ENCODE assay signal across 8 cellular contexts in genomic region chr11:57459112-57460016, GRCh38. TPM values are rescaled to one million over a fixed set of nuclear protein-coding genes. Genes with fewer than 3 reads are reported as not detected.
A peak's percentile ranks its signal among the peaks of the same experiment; 100 is the strongest.
DNase-seq lines count a peak whose midpoint lies in the region; ATAC-seq and TF ChIP-seq lines count a peak whose summit lies in the region.

No MANE protein-coding gene starts in this region.

- no peaks in the 10 kb centered on the region for H3K9me3 ChIP-seq in SK-N-MC (ENCODE audit: low read depth, low read length)

- H3K27me3 Mint-ChIP-seq in dendritic cell treated with granulocyte-macrophage colony-stimulating factor and Interleukin-4, amounts not matched to agents 40 ng/mL and 50 ng/mL, for 4 days = peaks cover 56% of the 10 kb centered on the region
- peaks cover 26 to 45% of the 10 kb centered on the region in 2 donors for H3K27me3 Mint-ChIP-seq in natural killer cell treated with Interleukin-12 subunit alpha and Interleukin-12 subunit beta and Interleukin-15 and Interleukin-18, amount 100 ng/mL, for 72 hours

- no peak for TF ChIP-seq CTCF in GM10266 (IDR thresholded peaks at IDR 0.05; ENCODE audit: control insufficient read depth, insufficient read depth, low read depth, missing control alignments)

- H3K9me3 Mint-ChIP-seq in dendritic cell treated with granulocyte-macrophage colony-stimulating factor and Interleukin-4, amounts not matched to agents 40 ng/mL and 50 ng/mL, for 4 days = no peaks in the 10 kb centered on the region
- no peaks in the 10 kb centered on the region for H3K9me3 Mint-ChIP-seq in natural killer cell treated with Interleukin-12 subunit alpha and Interleukin-12 subunit beta and Interleukin-15 and Interleukin-18, amount 100 ng/mL, for 72 hours

- intact Hi-C loops in dendritic cell treated with granulocyte-macrophage colony-stimulating factor and Interleukin-4, amounts not matched to agents 40 ng/mL and 50 ng/mL, for 4 days (cut with micrococcal nuclease) = loop anchor here (2.0 to 5.0 kb wide), 3 partner anchors 23 to 185 kb away; no protein-coding TSS in a partner anchor

- H3K36me3 ChIP-seq in SK-N-MC (ENCODE audit: insufficient read depth, low read length) = no peaks in the 10 kb centered on the region

- DNase-seq in DMS53 (lab: John Stamatoyannopoulos, UW) = peak; percentile 43
- DNase-seq in DMS53 treated with DMSO at 0.1 percent for 48 hours (lab: John Stamatoyannopoulos, UW; ENCODE audit: unreplicated experiment) = no peak
- no peak for DNase-seq in SK-N-MC (ENCODE audit: low read depth, low spot score)
- no peak for DNase-seq in natural killer cell treated with Interleukin-12 subunit alpha and Interleukin-12 subunit beta and Interleukin-15 and Interleukin-18, amount 100 ng/mL, for 72 hours (ENCODE audit: low spot score)
- DNase-seq in NCI-H345 treated with DMSO at 0.1 percent for 48 hours (lab: John Stamatoyannopoulos, UW; ENCODE audit: unreplicated experiment) = no peak
- no peak for DNase-seq in GM10266 (ENCODE audit: extremely low spot score)
- no peak for DNase-seq in NOMO-1 treated with dmso at 0.1 percent for 144 hours (lab: John Stamatoyannopoulos, UW; ENCODE audit: unreplicated experiment)

- peak overlapping the region; percentile 87 for H3K4me3 ChIP-seq in SK-N-MC

- no peaks in the 10 kb centered on the region for H3K36me3 Mint-ChIP-seq in dendritic cell treated with granulocyte-macrophage colony-stimulating factor and Interleukin-4, amounts not matched to agents 40 ng/mL and 50 ng/mL, for 4 days (ENCODE audit: low read depth)
- H3K36me3 Mint-ChIP-seq in natural killer cell treated with Interleukin-12 subunit alpha and Interleukin-12 subunit beta and Interleukin-15 and Interleukin-18, amount 100 ng/mL, for 72 hours = no peaks in the 10 kb centered on the region

- H3K4me1 Mint-ChIP-seq in dendritic cell treated with granulocyte-macrophage colony-stimulating factor and Interleukin-4, amounts not matched to agents 40 ng/mL and 50 ng/mL, for 4 days (ENCODE audit: low read depth) = peaks cover 38% of the 10 kb centered on the region
- H3K4me1 Mint-ChIP-seq in natural killer cell treated with Interleukin-12 subunit alpha and Interleukin-12 subunit beta and Interleukin-15 and Interleukin-18, amount 100 ng/mL, for 72 hours (ENCODE audit: low read depth in 2 of 2) = peaks cover 37% of the 10 kb centered on the region in 2 donors

- no peak overlapping the region for H3K9ac ChIP-seq in SK-N-MC (ENCODE audit: insufficient read length)

- H3K27ac Mint-ChIP-seq in dendritic cell treated with granulocyte-macrophage colony-stimulating factor and Interleukin-4, amounts not matched to agents 40 ng/mL and 50 ng/mL, for 4 days = no peak overlapping the region
- H3K27ac Mint-ChIP-seq in natural killer cell treated with Interleukin-12 subunit alpha and Interleukin-12 subunit beta and Interleukin-15 and Interleukin-18, amount 100 ng/mL, for 72 hours = peak overlapping the region in 1 of 2 donors; percentile 47

- H3K4me3 Mint-ChIP-seq in dendritic cell treated with granulocyte-macrophage colony-stimulating factor and Interleukin-4, amounts not matched to agents 40 ng/mL and 50 ng/mL, for 4 days = peak overlapping the region; percentile 73
- peak overlapping the region; percentile 88 for H3K4me3 Mint-ChIP-seq in natural killer cell treated with Interleukin-12 subunit alpha and Interleukin-12 subunit beta and Interleukin-15 and Interleukin-18, amount 100 ng/mL, for 72 hours

- ATAC-seq in natural killer cell treated with Interleukin-12 subunit alpha and Interleukin-12 subunit beta and Interleukin-15 and Interleukin-18, amount 100 ng/mL, for 72 hours = peak; percentile 27 to 43

- no peak overlapping the region for H3K27ac ChIP-seq in SK-N-MC

RNA-seq across cellular contexts. Expression of gene RTN4RL2, which starts 1.0 kb away (rescaled TPM):
- total RNA-seq in natural killer cell treated with Interleukin-12 subunit alpha and Interleukin-12 subunit beta and Interleukin-15 and Interleukin-18, amount 100 ng/mL, for 72 hours = not detected

RNA-seq across cellular contexts. Expression of gene SLC43A3, which starts 32.4 kb away (rescaled TPM):
- 100 to 1,000 TPM in 1 of 2 donors, 10 to 100 TPM in 1; 86.9 to 308 TPM for total RNA-seq in natural killer cell treated with Interleukin-12 subunit alpha and Interleukin-12 subunit beta and Interleukin-15 and Interleukin-18, amount 100 ng/mL, for 72 hours

RNA-seq across cellular contexts. Expression of gene SLC43A1, which starts 56.1 kb away (rescaled TPM):
- total RNA-seq in natural killer cell treated with Interleukin-12 subunit alpha and Interleukin-12 subunit beta and Interleukin-15 and Interleukin-18, amount 100 ng/mL, for 72 hours = 10 to 100 TPM in 1 of 2 donors, 1 to 10 TPM in 1; 4.2 to 16.5 TPM
